Comparison of ENCODE assay signal across 1 cellular context in genomic region chr17:2442166-2442565, GRCh38.
TF ChIP-seq lines count a peak whose summit lies in the region.

No MANE protein-coding gene starts in this region.

TF ChIP-seq in HepG2, 621 proteins besides CTCF, POLR2A, EP300 and RAD21:
- TF ChIP-seq KLF11 (CRISPR knock-in tag; IDR thresholded peaks at IDR 0.05) (no peak), KMT2B (CRISPR knock-in tag; IDR thresholded peaks at IDR 0.05) (no peak), ZNF430 (CRISPR knock-in tag; IDR thresholded peaks at IDR 0.05) (no peak), MLX (CRISPR knock-in tag; IDR thresholded peaks at IDR 0.05) (no peak), ZNF431 (CRISPR knock-in tag; IDR thresholded peaks at IDR 0.05; ENCODE audit: borderline replicate concordance, low read depth) (no peak), RBAK (CRISPR knock-in tag; IDR thresholded peaks at IDR 0.05) (no peak)
